Comparison of ENCODE assay signal across 8 cellular contexts in genomic region chr4:98260579-98261290, GRCh38. TPM values are rescaled to one million over a fixed set of nuclear protein-coding genes. Genes with fewer than 3 reads are reported as not detected.
A peak's percentile ranks its signal among the peaks of the same experiment; 100 is the strongest.
DNase-seq lines count a peak whose midpoint lies in the region; ATAC-seq and TF ChIP-seq lines count a peak whose summit lies in the region.

No MANE protein-coding gene starts in this region.

- peak overlapping the region; percentile 76 for H3K27ac Mint-ChIP-seq in endothelial cell (ENCODE audit: unreplicated experiment)

- H3K27me3 Mint-ChIP-seq in endothelial cell (ENCODE audit: unreplicated experiment), result peaks cover 18% of the 10 kb centered on the region

- peak; percentile 79 for DNase-seq in D341Med (ENCODE audit: low spot score)
- peak; percentile 93 for DNase-seq in HT-29 (ENCODE audit: low spot score)
- peak; percentile 91 to 96 for DNase-seq in NOMO-1 (lab: John Stamatoyannopoulos, UW; ENCODE audit: unreplicated experiment in 2 of 2)
- peak; percentile 83 for DNase-seq in activated CD8-positive, alpha-beta memory T cell treated with anti-CD3 and anti-CD28 coated beads, Interleukin-2, amount 50 U/mL, for 24 hours (ENCODE audit: extremely low read depth)
- DNase-seq in endothelial cell (ENCODE audit: low spot score), result peak; percentile 91
- DNase-seq in middle frontal gyrus (ENCODE audit: extremely low spot score, low spot score), result peak; percentile 93
- peak; percentile 91 to 93 for DNase-seq in stimulated activated CD8-positive, alpha-beta memory T cell treated with anti-CD3 and anti-CD28 coated beads, Interleukin-15, amount 100 ng/mL, for 48 hours (ENCODE audit: low read depth in 2 of 2)

- no peak for TF ChIP-seq CTCF in endothelial cell (IDR thresholded peaks at IDR 0.05; ENCODE audit: unreplicated experiment)

- peaks cover 29% of the 10 kb centered on the region for H3K4me1 Mint-ChIP-seq in endothelial cell (ENCODE audit: unreplicated experiment)

- peak; percentile 88 for ATAC-seq in GM21367 (IDR thresholded peaks at IDR 0.05; ENCODE audit: unreplicated experiment)

- peak overlapping the region; percentile 97 for H3K4me3 Mint-ChIP-seq in endothelial cell (ENCODE audit: unreplicated experiment)

- H3K36me3 Mint-ChIP-seq in endothelial cell (ENCODE audit: low read depth, unreplicated experiment), result peaks cover 10% of the 10 kb centered on the region

- no peaks in the 10 kb centered on the region for H3K9me3 Mint-ChIP-seq in endothelial cell (ENCODE audit: unreplicated experiment)

RNA-seq across cellular contexts. Expression of gene RAP1GDS1, which starts 0.4 kb away (rescaled TPM):
- total RNA-seq in HT-29 (2014; rRNA removed; shearing (Covaris generic)), result 15.6 and 18.6 TPM in 2 replicates
- 67.8 TPM for total RNA-seq in endothelial cell (ENCODE audit: unreplicated experiment)

Comparison
In these comparisons a context has a peak if more than half of its experiments do, and no peak if none do; other contexts are left out.
1. Peak in every context shown above with its lines: DNase-seq and ATAC-seq.